In the genomic region with DNA sequence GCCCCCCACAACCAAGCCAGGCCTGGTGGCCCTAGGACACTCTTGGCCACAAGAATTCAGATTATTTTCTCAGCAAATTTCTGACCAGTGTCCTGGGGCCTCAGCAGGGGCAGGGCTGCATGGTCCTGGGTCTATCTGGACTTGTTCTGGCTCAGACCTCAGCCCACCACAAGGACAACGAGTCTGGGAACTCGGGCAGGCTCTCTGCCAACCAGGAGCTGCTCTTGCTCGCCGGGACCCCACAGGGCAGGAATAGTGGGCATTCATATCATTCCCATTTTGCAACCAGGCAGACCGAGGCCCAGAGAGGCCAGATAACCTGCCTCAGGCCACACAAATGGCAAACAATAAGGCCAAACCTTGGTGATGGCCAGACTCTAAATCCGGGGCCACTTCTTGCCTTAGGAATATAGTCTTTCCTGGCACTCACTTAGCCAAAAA, we compare ENCODE assay signal across 8 cellular contexts.
DNase-seq lines count a peak whose midpoint lies in the region; ATAC-seq and TF ChIP-seq lines count a peak whose summit lies in the region.

No MANE protein-coding gene starts in this region.

- no peak overlapping the region for H2BK120ac ChIP-seq in neuronal stem cell (ENCODE audit: low read depth, low read length)

- H2BK5ac ChIP-seq in neuronal stem cell (ENCODE audit: low read length) = no peak overlapping the region

- no peak overlapping the region for H2AK5ac ChIP-seq in neuronal stem cell (ENCODE audit: low read depth, low read length)

- no peak for TF ChIP-seq CTCF in HL-60 (IDR thresholded peaks at IDR 0.05; ENCODE audit: insufficient read depth, low read length)
- no peak for TF ChIP-seq CTCF in left ventricle myocardium inferior (IDR thresholded peaks at IDR 0.05; ENCODE audit: borderline replicate concordance)
- no peak for TF ChIP-seq CTCF in spleen (IDR thresholded peaks at IDR 0.05 in 8 of 11, conservative IDR thresholded peaks at IDR 0.05 in 3 of 11)

- H3K27me3 Mint-ChIP-seq in activated naive CD8-positive, alpha-beta T cell treated with anti-CD3 and anti-CD28 coated beads for 36 hours = no peaks in the 10 kb centered on the region

- ATAC-seq in GM21423 (IDR thresholded peaks at IDR 0.05; ENCODE audit: unreplicated experiment) = no peak

- H3K36me3 ChIP-seq in left ventricle myocardium inferior (no peaks in the 10 kb centered on the region), spleen (peaks cover 0 to 4% (median 0%) of the 10 kb centered on the region in 6 donors), neuronal stem cell (replicated peaks in 1 of 2; ENCODE audit: control insufficient read depth in 2 of 2, insufficient read depth in 2 of 2, low read length in 2 of 2) (no peaks in the 10 kb centered on the region)

- H3K4me2 ChIP-seq in neuronal stem cell (ENCODE audit: insufficient read depth, low read length, poor library complexity, severe bottlenecking) = no peak overlapping the region

- no peaks in the 10 kb centered on the region for H3K79me1 ChIP-seq in neuronal stem cell (ENCODE audit: low read depth, low read length)

- H3K27me3 ChIP-seq in HL-60 (ENCODE audit: insufficient read depth, poor library complexity, severe bottlenecking) (no peaks in the 10 kb centered on the region), left ventricle myocardium inferior (ENCODE audit: low read depth) (no peaks in the 10 kb centered on the region), spleen (replicated peaks in 1 of 7) (no peaks in the 10 kb centered on the region), neuronal stem cell (ENCODE audit: control insufficient read depth in 3 of 3, insufficient read depth in 3 of 3, low read depth in 1 of 3, low read length in 3 of 3) (peaks cover 15 to 94% (median 89%) of the 10 kb centered on the region in 3 experiments)

- H3K4me1 ChIP-seq in left ventricle myocardium inferior (peaks cover 99% of the 10 kb centered on the region), spleen (peaks cover 41 to 97% (median 90%) of the 10 kb centered on the region in 6 donors), neuronal stem cell (ENCODE audit: control insufficient read depth in 2 of 2, insufficient read depth in 1 of 2, low read depth in 1 of 2, low read length in 2 of 2) (no peaks in the 10 kb centered on the region)

- H3K9ac ChIP-seq in neuronal stem cell (ENCODE audit: low read depth, low read length, poor library complexity) = no peak overlapping the region

- no peak overlapping the region for H4K91ac ChIP-seq in neuronal stem cell (ENCODE audit: low read depth, low read length, poor library complexity)

- H2BK15ac ChIP-seq in neuronal stem cell (ENCODE audit: low read length) = no peak overlapping the region

- no peak overlapping the region for H2BK12ac ChIP-seq in neuronal stem cell (ENCODE audit: low read length)

- H3K36me3 Mint-ChIP-seq in activated naive CD8-positive, alpha-beta T cell treated with anti-CD3 and anti-CD28 coated beads for 36 hours = no peaks in the 10 kb centered on the region

- H3K18ac ChIP-seq in neuronal stem cell (ENCODE audit: low read length) = no peak overlapping the region

- no peak overlapping the region for H3K4me3 ChIP-seq in HL-60 (replicated peaks; ENCODE audit: insufficient read depth, low read length)
- H3K4me3 ChIP-seq in left ventricle myocardium inferior = peak overlapping the region; percentile 84
- H3K4me3 ChIP-seq in spleen = peak overlapping the region in 6 of 8 donors; percentile 59 to 88 (median 63)
- H3K4me3 ChIP-seq in neuronal stem cell (ENCODE audit: low read length in 2 of 2) = no peak overlapping the region

- TF ChIP-seq POLR2A in spleen (IDR thresholded peaks at IDR 0.05) = no peak

- no peak overlapping the region for H3K14ac ChIP-seq in neuronal stem cell (ENCODE audit: low read length)

- H4K8ac ChIP-seq in neuronal stem cell (ENCODE audit: low read depth, low read length) = no peak overlapping the region

- no peak for DNase-seq in HL-60 (ENCODE audit: low read depth in 1 of 2, low spot score in 1 of 2)
- no peak for DNase-seq in activated naive CD8-positive, alpha-beta T cell treated with anti-CD3 and anti-CD28 coated beads for 36 hours
- peak; percentile 23 for DNase-seq in left ventricle myocardium inferior
- DNase-seq in spleen = peak; percentile 77
- no peak for DNase-seq in activated gamma-delta T cell (lab: John Stamatoyannopoulos, UW)
- DNase-seq in NCI-H2227 treated with DMSO at 0.1 percent for 48 hours (lab: John Stamatoyannopoulos, UW) = no peak
- no peak for DNase-seq in neuronal stem cell (ENCODE audit: low spot score)

- H3K9me3 Mint-ChIP-seq in activated naive CD8-positive, alpha-beta T cell treated with anti-CD3 and anti-CD28 coated beads for 36 hours = no peaks in the 10 kb centered on the region

- H3K27ac ChIP-seq in HL-60 (replicated peaks) (peak overlapping the region; percentile 83), left ventricle myocardium inferior (replicated peaks) (peak overlapping the region; percentile 100), spleen (peak overlapping the region; percentile 97 to 99 (median 98)), neuronal stem cell (replicated peaks; ENCODE audit: low read length) (no peak overlapping the region)

- H3K4me3 Mint-ChIP-seq in activated naive CD8-positive, alpha-beta T cell treated with anti-CD3 and anti-CD28 coated beads for 36 hours = peak overlapping the region; percentile 90

- H3K9me3 ChIP-seq in left ventricle myocardium inferior (replicated peaks) (no peaks in the 10 kb centered on the region), spleen (no peaks in the 10 kb centered on the region), neuronal stem cell (replicated peaks in 1 of 2; ENCODE audit: control insufficient read depth in 2 of 2, insufficient read depth in 1 of 2, low read depth in 1 of 2, low read length in 2 of 2) (no peaks in the 10 kb centered on the region)

- H3K4me1 Mint-ChIP-seq in activated naive CD8-positive, alpha-beta T cell treated with anti-CD3 and anti-CD28 coated beads for 36 hours = peaks cover 36% of the 10 kb centered on the region

- intact Hi-C loops in left ventricle myocardium inferior (cut with micrococcal nuclease) = no loop called here
- intact Hi-C loops in spleen (cut with DNase I; ENCODE audit: low total_unique reads) = no loop called here

- no peak overlapping the region for H2AFZ ChIP-seq in neuronal stem cell (ENCODE audit: low read length)

- no peak overlapping the region for H3K23ac ChIP-seq in neuronal stem cell (ENCODE audit: low read depth, low read length, poor library complexity)

- WGBS in spleen, 5 donors = 55 to 72% (median 58%) methylated on average over 6 of the region's 6 CpGs
- no CpG with 5 or more reads among the region's 6 CpGs for WGBS in neuronal stem cell (ENCODE audit: extremely low coverage in 2 of 2, insufficient read length in 2 of 2, insufficient replicate concordance in 1 of 2), 2 donors

- peak overlapping the region; percentile 95 for H3K27ac Mint-ChIP-seq in activated naive CD8-positive, alpha-beta T cell treated with anti-CD3 and anti-CD28 coated beads for 36 hours

- no peak overlapping the region for H3K4ac ChIP-seq in neuronal stem cell (ENCODE audit: low read length)

Comparison
In these comparisons a context has a peak if more than half of its experiments do, and no peak if none do; other contexts are left out.
1. DNase-seq: peak in left ventricle myocardium inferior (single experiment) and spleen (single experiment); none in HL-60 (0 of 2), activated naive CD8-positive, alpha-beta T cell treated with anti-CD3 and anti-CD28 coated beads for 36 hours (single experiment), activated gamma-delta T cell (single experiment), NCI-H2227 treated with DMSO at 0.1 percent for 48 hours (single experiment) and neuronal stem cell (single experiment).
2. H3K4me3 ChIP-seq: peak in left ventricle myocardium inferior (single experiment) and spleen (6 of 8); none in HL-60 (single experiment) and neuronal stem cell (0 of 2).